In the genomic region with DNA sequence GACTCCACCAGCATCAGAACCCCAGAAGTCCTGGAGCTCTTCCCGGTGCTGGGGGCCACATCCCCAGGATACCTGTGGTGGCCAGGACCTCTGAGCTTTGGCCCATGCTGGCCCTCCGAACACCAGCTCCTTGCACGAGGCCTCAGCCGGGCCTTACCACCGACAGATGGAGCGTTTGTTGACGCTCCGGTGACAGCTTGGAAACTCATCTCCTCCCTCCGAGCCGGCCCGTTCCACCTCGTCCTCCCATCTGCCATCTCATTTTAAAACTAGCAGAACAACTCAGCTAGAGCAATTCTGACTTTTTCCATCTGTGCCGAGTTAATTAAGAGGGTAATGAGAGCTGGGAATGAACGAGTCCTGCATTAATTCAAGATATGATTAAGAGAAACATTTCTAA, we compare ENCODE assay signal across 15 cellular contexts.
"Had no signal": no experiment of that assay in that cellular context is flagged by ENCODE, and none has a peak within 500 bp of the region (broad histone marks: within the 10 kb centered on the region; RNA-seq: fewer than 3 reads in every experiment).

No MANE protein-coding gene starts in this region.

- ATAC-seq: activated CD8-positive, alpha-beta T cell treated with anti-CD3 and anti-CD28 coated beads for 36 hours; activated naive CD4-positive, alpha-beta T cell treated with anti-CD3 and anti-CD28 coated beads, Interleukin-2, amount 50 U/mL, for 72 hours; left lung; lower lobe of right lung; natural killer cell; right lobe of liver had no signal

- DNase-seq: activated B cell treated with CpG ODN at 0.5 μM for 24 hours; activated CD4-positive, alpha-beta T cell treated with anti-CD3 and anti-CD28 coated beads, Interleukin-2, amount 50 U/mL, for 1 hour; activated CD8-positive, alpha-beta T cell treated with anti-CD3 and anti-CD28 coated beads for 36 hours; activated T-cell treated with anti-CD3 and anti-CD28 coated beads, Interleukin-2, amount 50 U/mL, for 48 hours; colonic mucosa; effector CD8-positive, alpha-beta T cell; left lung; lower lobe of right lung; mesenchymal stem cell; natural killer cell; right lobe of liver; stimulated activated CD4-positive, alpha-beta T cell treated with anti-CD3 and anti-CD28 coated beads, Interleukin-2, amount 100 ng/mL, for 48 hours; stimulated activated naive CD4-positive, alpha-beta T cell treated with Interleukin-2 at 50 U/mL for 16 hours; T-helper 2 cell had no signal
